ENCODE assay signal across 3 cellular contexts in genomic region chr3:186365202-186365974, GRCh38.
TF ChIP-seq lines count a peak whose summit lies in the region.

No MANE protein-coding gene starts in this region.

TF ChIP-seq in SK-N-SH treated with all-trans-retinoic acid at 6 μM for 48 hours, 23 proteins besides CTCF, POLR2A, EP300 and RAD21 (continued from another document):
- TF ChIP-seq POU6F1 (CRISPR knock-in tag; IDR thresholded peaks at IDR 0.05; ENCODE audit: borderline replicate concordance, low read depth) = no peak
- TF ChIP-seq ZNF8 (CRISPR knock-in tag; IDR thresholded peaks at IDR 0.05) = no peak

TF ChIP-seq in SK-N-SH, 30 proteins besides CTCF, POLR2A, EP300 and RAD21 (continued from another document):
- TF ChIP-seq YY1 (IDR thresholded peaks at IDR 0.05; ENCODE audit: low read depth) (no peak), MAX (IDR thresholded peaks at IDR 0.05; ENCODE audit: low read depth) (no peak), USF1 (IDR thresholded peaks at IDR 0.05; ENCODE audit: borderline replicate concordance, low read depth) (no peak), FOXJ3 (CRISPR knock-in tag; IDR thresholded peaks at IDR 0.05) (no peak), REST (IDR thresholded peaks at IDR 0.05; ENCODE audit: low read depth, low read length) (no peak), GATA2 (CRISPR knock-in tag; IDR thresholded peaks at IDR 0.05) (no peak), TAF1 (IDR thresholded peaks at IDR 0.05; ENCODE audit: borderline replicate concordance, low read depth, low read length) (no peak), IRF3 (IDR thresholded peaks at IDR 0.05; ENCODE audit: low read depth, low read length) (no peak), FOSL2 (IDR thresholded peaks at IDR 0.05; ENCODE audit: borderline replicate concordance, low read depth) (no peak), JUND (IDR thresholded peaks at IDR 0.05) (no peak), FOXM1 (IDR thresholded peaks at IDR 0.05; ENCODE audit: low read depth) (no peak), USF2 (IDR thresholded peaks at IDR 0.05; ENCODE audit: borderline replicate concordance, low read depth, low read length) (no peak), CHD2 (IDR thresholded peaks at IDR 0.05; ENCODE audit: low read length, partially characterized antibody) (no peak)

TF ChIP-seq in GM12878, 131 proteins besides CTCF, POLR2A, EP300 and RAD21 (continued from another document):
- no peak for TF ChIP-seq E2F8 (IDR thresholded peaks at IDR 0.05; ENCODE audit: low read depth, partially characterized antibody)
- TF ChIP-seq STAT1 (conservative IDR thresholded peaks at IDR 0.05) = no peak
- TF ChIP-seq IRF3 (IDR thresholded peaks at IDR 0.05) = no peak
- TF ChIP-seq SREBF1 (IDR thresholded peaks at IDR 0.05; ENCODE audit: low read length) = no peak
- no peak for TF ChIP-seq CUX1 (IDR thresholded peaks at IDR 0.05; ENCODE audit: insufficient replicate concordance, low read depth, low read length)
- TF ChIP-seq MYC (IDR thresholded peaks at IDR 0.05; ENCODE audit: insufficient read depth, insufficient read length, insufficient replicate concordance, low read length, severe bottlenecking) = no peak
- no peak for TF ChIP-seq BCL3 (IDR thresholded peaks at IDR 0.05; ENCODE audit: borderline replicate concordance, insufficient read depth, low read depth, low read length, poor library complexity, severe bottlenecking)
- TF ChIP-seq PBX3 (IDR thresholded peaks at IDR 0.05; ENCODE audit: insufficient replicate concordance, low read depth, low read length) = no peak
- TF ChIP-seq SP1 (IDR thresholded peaks at IDR 0.05; ENCODE audit: low read depth, low read length) = no peak
- no peak for TF ChIP-seq ZNF622 (IDR thresholded peaks at IDR 0.05)
